ENCODE assay signal across 1 cellular context in genomic region chr17:20156196-20157077, GRCh38.
TF ChIP-seq lines count a peak whose summit lies in the region.

No MANE protein-coding gene starts in this region.

TF ChIP-seq in HEK293, 187 proteins besides CTCF, POLR2A, EP300 and RAD21 (continued from another document):
- TF ChIP-seq PATZ1 (tag by site-specific recombination; IDR thresholded peaks at IDR 0.05) (0 out of 2 replicates have a peak, but pooled peaks have one; percentile 62), KLF9 (tag by site-specific recombination; IDR thresholded peaks at IDR 0.05; ENCODE audit: low read depth) (no peak), ZNF692 (tag by site-specific recombination; IDR thresholded peaks at IDR 0.05) (0 out of 2 replicates have a peak, but pooled peaks have one; percentile 16), ZNF202 (tag by site-specific recombination; IDR thresholded peaks at IDR 0.05; ENCODE audit: borderline replicate concordance) (no peak), ZBTB8A (tag by site-specific recombination; IDR thresholded peaks at IDR 0.05) (peak; percentile 77), PRDM6 (tag by site-specific recombination; IDR thresholded peaks at IDR 0.05) (no peak), ZNF18 (tag by site-specific recombination; IDR thresholded peaks at IDR 0.05) (0 out of 2 replicates have a peak, but pooled peaks have one; percentile 14), OVOL3 (tag by site-specific recombination; IDR thresholded peaks at IDR 0.05) (no peak), GLIS2 (tag by site-specific recombination; IDR thresholded peaks at IDR 0.05) (0 out of 2 replicates have a peak, but pooled peaks have one; percentile 44), ZSCAN30 (tag by site-specific recombination; IDR thresholded peaks at IDR 0.05) (peak; percentile 7; the same call in 1 of the 2 replicates), MEIS1 (CRISPR knock-in tag; IDR thresholded peaks at IDR 0.05; ENCODE audit: borderline replicate concordance) (no peak), ZNF398 (tag by site-specific recombination; IDR thresholded peaks at IDR 0.05) (peak; percentile 48), KLF8 (tag by site-specific recombination; IDR thresholded peaks at IDR 0.05) (no peak), ZNF776 (tag by site-specific recombination; IDR thresholded peaks at IDR 0.05; ENCODE audit: borderline replicate concordance) (no peak), ZNF624 (tag by site-specific recombination; IDR thresholded peaks at IDR 0.05) (no peak), ZBTB26 (tag by site-specific recombination; optimal IDR thresholded peaks at IDR 0.05) (peak; percentile 87), ZNF335 (tag by site-specific recombination; conservative IDR thresholded peaks at IDR 0.05) (peak; percentile 80), ZNF555 (tag by site-specific recombination; conservative IDR thresholded peaks at IDR 0.05) (no peak), KLF7 (tag by site-specific recombination; IDR thresholded peaks at IDR 0.05; ENCODE audit: borderline replicate concordance) (no peak)
